Comparison of ENCODE assay signal across 15 cellular contexts in the genomic region with DNA sequence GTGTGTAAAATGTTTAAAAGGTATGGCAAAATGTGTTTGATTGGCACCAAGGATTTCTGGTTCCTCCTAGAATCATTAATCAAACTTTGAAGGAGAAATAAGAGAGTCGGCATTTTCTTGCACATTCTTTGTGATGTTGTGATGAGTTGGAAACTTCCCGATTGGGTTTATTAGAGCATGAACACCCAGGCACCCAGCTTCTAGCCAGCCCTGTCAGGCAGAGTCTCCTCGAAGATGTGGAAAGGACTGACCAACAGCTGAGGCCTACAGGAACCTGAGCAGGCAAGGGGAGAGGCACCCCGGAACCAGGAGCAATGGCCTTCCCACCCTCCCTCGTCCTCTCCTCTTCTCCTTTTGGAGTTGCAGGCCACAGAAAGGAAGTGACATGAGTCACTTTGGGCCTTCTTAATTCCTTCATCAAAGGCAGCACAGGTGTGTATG.
DNase-seq lines count a peak whose midpoint lies in the region; ATAC-seq, FAIRE-seq and TF ChIP-seq lines count a peak whose summit lies in the region.
"Had no signal": no experiment of that assay in that cellular context is flagged by ENCODE, and none has a peak within 500 bp of the region (broad histone marks: within the 10 kb centered on the region; RNA-seq: fewer than 3 reads in every experiment).

No MANE protein-coding gene starts in this region.

- H3K9me3 ChIP-seq in astrocyte (ENCODE audit: insufficient read depth, low read depth, low read length) (no peaks in the 10 kb centered on the region), left lung (no peaks in the 10 kb centered on the region), thoracic aorta (no peaks in the 10 kb centered on the region)

- peak overlapping the region; percentile 88 for H3K4me2 ChIP-seq in astrocyte (ENCODE audit: low read length)

- H3K36me3 Mint-ChIP-seq in HFFc6 (ENCODE audit: low read depth) (peaks cover 22% of the 10 kb centered on the region), astrocyte (ENCODE audit: low read depth, unreplicated experiment) (no peaks in the 10 kb centered on the region)
- H3K36me3 Mint-ChIP-seq: CD4-positive, alpha-beta memory T cell; stimulated activated effector memory CD8-positive, alpha-beta T cell treated with anti-CD3 and anti-CD28 coated beads, Interleukin-12 subunit alpha, Interleukin-12 subunit beta, amount 100 ng/mL, for 72 hours had no signal

- H3K4me1 Mint-ChIP-seq in HFFc6 (ENCODE audit: low read depth), result peaks cover 89% of the 10 kb centered on the region
- peaks cover 49% of the 10 kb centered on the region for H3K4me1 Mint-ChIP-seq in astrocyte (ENCODE audit: low read depth, unreplicated experiment)

- intact Hi-C loops in left lung (cut with DNase I), result no loop called here

- H3K27ac ChIP-seq in astrocyte (ENCODE audit: low read depth, low read length) (peak overlapping the region; percentile 98), left lung (peak overlapping the region; percentile 74 to 80), thoracic aorta (peak overlapping the region; percentile 63)

- H4K20me1 ChIP-seq in astrocyte (ENCODE audit: insufficient read depth, low read length), result peaks cover 10% of the 10 kb centered on the region

- H3K27ac Mint-ChIP-seq in HFFc6 (peak overlapping the region; percentile 89), astrocyte (ENCODE audit: unreplicated experiment) (peak overlapping the region; percentile 14)
- H3K27ac Mint-ChIP-seq: CD4-positive, alpha-beta memory T cell; stimulated activated effector memory CD8-positive, alpha-beta T cell treated with anti-CD3 and anti-CD28 coated beads, Interleukin-12 subunit alpha, Interleukin-12 subunit beta, amount 100 ng/mL, for 72 hours had no signal

- TF ChIP-seq CTCF in HFFc6 (IDR thresholded peaks at IDR 0.05) (no peak), astrocyte (IDR thresholded peaks at IDR 0.05; ENCODE audit: insufficient read depth, low read depth, low read length) (no peak), left lung (IDR thresholded peaks at IDR 0.05) (no peak), thoracic aorta (IDR thresholded peaks at IDR 0.05) (no peak)

- H3K4me3 Mint-ChIP-seq in HFFc6 (peak overlapping the region; percentile 80), astrocyte (ENCODE audit: unreplicated experiment) (peak overlapping the region; percentile 23)

- no peaks in the 10 kb centered on the region for H3K27me3 ChIP-seq in astrocyte (ENCODE audit: insufficient read depth, low read length)
- no peaks in the 10 kb centered on the region for H3K27me3 ChIP-seq in left lung
- no peaks in the 10 kb centered on the region for H3K27me3 ChIP-seq in thoracic aorta (replicated peaks; ENCODE audit: insufficient read depth)

- peaks cover 48% of the 10 kb centered on the region for H3K4me1 ChIP-seq in astrocyte (ENCODE audit: insufficient read depth, low read length)
- peaks cover 26 to 30% of the 10 kb centered on the region in 2 donors for H3K4me1 ChIP-seq in left lung
- H3K4me1 ChIP-seq in thoracic aorta (ENCODE audit: control insufficient read depth in 1 of 2, low read depth in 2 of 2), result peaks cover 12 to 20% of the 10 kb centered on the region in 2 donors

- ATAC-seq in left lung, result no peak
- ATAC-seq in thoracic aorta (ENCODE audit: insufficient number of reproducible peaks, low FRiP score, low read depth), result no peak
- no peak for ATAC-seq in HG03159 (IDR thresholded peaks at IDR 0.05; ENCODE audit: unreplicated experiment)
- no peak for ATAC-seq in HG02759 (IDR thresholded peaks at IDR 0.05; ENCODE audit: unreplicated experiment)

- peak overlapping the region; percentile 89 for H3K9ac ChIP-seq in astrocyte (ENCODE audit: low read length)

- FAIRE-seq in astrocyte (lab: Jason Lieb, UNC), result no peak

- no peaks in the 10 kb centered on the region for H3K36me3 ChIP-seq in astrocyte (ENCODE audit: insufficient read depth, low read length)
- H3K36me3 ChIP-seq in left lung, result no peaks in the 10 kb centered on the region
- no peaks in the 10 kb centered on the region for H3K36me3 ChIP-seq in thoracic aorta

- H3K27me3 Mint-ChIP-seq in HFFc6 (ENCODE audit: insufficient read depth), result no peaks in the 10 kb centered on the region; the same call in 1 of the 2 replicates
- H3K27me3 Mint-ChIP-seq in astrocyte (ENCODE audit: low read depth, unreplicated experiment), result no peaks in the 10 kb centered on the region

- H3K4me3 ChIP-seq in astrocyte (ENCODE audit: insufficient read depth, low read depth, low read length) (peak overlapping the region; percentile 2), left lung (no peak overlapping the region), thoracic aorta (no peak overlapping the region)

- DNase-seq in HFFc6 (no peak), astrocyte (ENCODE audit: low read depth) (no peak), left lung (no peak), thoracic aorta (ENCODE audit: low spot score) (no peak), SKM-1 (lab: John Stamatoyannopoulos, UW; ENCODE audit: unreplicated experiment) (no peak), RKO (ENCODE audit: low spot score) (no peak)
- DNase-seq: activated naive CD4-positive, alpha-beta T cell treated with Interleukin-2 at 50 U/mL for 16 hours; CD4-positive, alpha-beta memory T cell; NCI-H146; NCI-H69; SHP77 treated with DMSO at 0.1 percent for 48 hours; stimulated activated CD4-positive, alpha-beta T cell treated with anti-CD3 and anti-CD28 coated beads, Interleukin-4, amount 100 ng/mL, for 1 hour had no signal

- peaks cover 78% of the 10 kb centered on the region for H3K79me2 ChIP-seq in astrocyte (ENCODE audit: insufficient read depth, low read length)

- H2AFZ ChIP-seq in astrocyte (ENCODE audit: low read depth, low read length), result no peak overlapping the region

- H3K9me3 Mint-ChIP-seq in HFFc6 (no peaks in the 10 kb centered on the region), astrocyte (ENCODE audit: unreplicated experiment) (no peaks in the 10 kb centered on the region)
- H3K9me3 Mint-ChIP-seq: CD4-positive, alpha-beta memory T cell; stimulated activated effector memory CD8-positive, alpha-beta T cell treated with anti-CD3 and anti-CD28 coated beads, Interleukin-12 subunit alpha, Interleukin-12 subunit beta, amount 100 ng/mL, for 72 hours had no signal
